ENCODE assay signal across 1 cellular context in the genomic region with DNA sequence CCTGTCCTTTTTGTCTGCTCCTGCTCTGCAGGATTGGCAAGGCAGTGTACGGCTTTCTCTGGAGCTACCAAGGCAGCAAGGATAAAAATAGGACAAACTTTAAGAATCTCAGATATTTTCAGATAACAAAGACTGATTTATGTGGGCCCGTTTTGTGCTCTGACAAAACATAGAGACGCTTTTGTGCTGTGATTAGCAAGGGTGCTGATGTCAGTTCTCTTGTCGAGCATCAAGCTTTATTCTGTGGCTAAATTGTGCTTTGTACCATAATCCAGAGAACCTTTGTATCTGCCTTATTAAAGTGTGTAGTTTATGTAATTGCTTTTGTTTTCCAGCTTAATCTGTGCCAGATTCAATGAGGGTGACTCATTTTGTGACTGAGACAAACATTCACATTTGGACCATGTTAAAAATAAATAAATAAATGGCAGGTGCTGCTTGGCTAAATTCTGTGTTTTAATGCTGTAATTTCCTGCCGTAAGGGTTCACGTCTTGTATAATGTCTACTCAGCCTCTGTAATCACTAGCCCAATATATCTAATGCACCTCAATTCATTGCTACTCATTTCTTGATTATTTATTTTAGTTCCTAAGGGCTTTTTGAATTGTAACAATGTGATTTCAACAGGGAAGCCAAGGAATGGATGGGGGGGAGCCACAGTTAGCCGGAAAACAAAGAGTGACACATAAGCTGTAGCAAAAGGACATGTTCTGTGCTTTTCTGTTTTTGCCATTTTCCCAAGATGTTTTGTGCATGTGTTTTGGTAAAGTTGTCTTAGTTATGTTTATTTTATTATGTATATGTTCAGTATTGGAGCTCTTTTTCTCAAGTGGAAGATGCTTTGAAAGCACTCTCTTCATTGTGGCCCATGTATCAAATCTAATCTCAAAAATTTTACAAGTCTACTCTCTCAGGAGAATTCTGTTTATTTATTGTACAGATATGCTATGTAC.
TF ChIP-seq lines count a peak whose summit lies in the region.

No MANE protein-coding gene starts in this region.

TF ChIP-seq in IMR-90, 13 proteins besides CTCF, POLR2A, EP300 and RAD21:
- TF ChIP-seq RCOR1 (IDR thresholded peaks at IDR 0.05; ENCODE audit: insufficient replicate concordance, low read length) = no peak
- TF ChIP-seq NFE2L2 (IDR thresholded peaks at IDR 0.05; ENCODE audit: low read depth, low read length) = no peak
- no peak for TF ChIP-seq FOS (IDR thresholded peaks at IDR 0.05; ENCODE audit: low read depth, low read length)
- no peak for TF ChIP-seq MXI1 (IDR thresholded peaks at IDR 0.05; ENCODE audit: borderline replicate concordance, low read depth, low read length)
- no peak for TF ChIP-seq CEBPB (IDR thresholded peaks at IDR 0.05; ENCODE audit: low read depth, low read length)
- TF ChIP-seq SMC3 (IDR thresholded peaks at IDR 0.05; ENCODE audit: low read depth, low read length) = no peak
- no peak for TF ChIP-seq MAFK (IDR thresholded peaks at IDR 0.05; ENCODE audit: low read depth, low read length)
- TF ChIP-seq, protein P1, sequence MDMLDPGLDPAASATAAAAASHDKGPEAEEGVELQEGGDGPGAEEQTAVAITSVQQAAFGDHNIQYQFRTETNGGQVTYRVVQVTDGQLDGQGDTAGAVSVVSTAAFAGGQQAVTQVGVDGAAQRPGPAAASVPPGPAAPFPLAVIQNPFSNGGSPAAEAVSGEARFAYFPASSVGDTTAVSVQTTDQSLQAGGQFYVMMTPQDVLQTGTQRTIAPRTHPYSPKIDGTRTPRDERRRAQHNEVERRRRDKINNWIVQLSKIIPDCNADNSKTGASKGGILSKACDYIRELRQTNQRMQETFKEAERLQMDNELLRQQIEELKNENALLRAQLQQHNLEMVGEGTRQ (IDR thresholded peaks at IDR 0.05; ENCODE audit: low read depth, low read length) = no peak
- TF ChIP-seq RFX5 (IDR thresholded peaks at IDR 0.05; ENCODE audit: low read depth, low read length) = no peak
- TF ChIP-seq BHLHE40 (IDR thresholded peaks at IDR 0.05; ENCODE audit: low read depth, low read length) = no peak
- TF ChIP-seq, protein P2, sequence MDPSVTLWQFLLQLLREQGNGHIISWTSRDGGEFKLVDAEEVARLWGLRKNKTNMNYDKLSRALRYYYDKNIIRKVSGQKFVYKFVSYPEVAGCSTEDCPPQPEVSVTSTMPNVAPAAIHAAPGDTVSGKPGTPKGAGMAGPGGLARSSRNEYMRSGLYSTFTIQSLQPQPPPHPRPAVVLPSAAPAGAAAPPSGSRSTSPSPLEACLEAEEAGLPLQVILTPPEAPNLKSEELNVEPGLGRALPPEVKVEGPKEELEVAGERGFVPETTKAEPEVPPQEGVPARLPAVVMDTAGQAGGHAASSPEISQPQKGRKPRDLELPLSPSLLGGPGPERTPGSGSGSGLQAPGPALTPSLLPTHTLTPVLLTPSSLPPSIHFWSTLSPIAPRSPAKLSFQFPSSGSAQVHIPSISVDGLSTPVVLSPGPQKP (IDR thresholded peaks at IDR 0.05; ENCODE audit: borderline replicate concordance, low read depth, low read length) = no peak
- TF ChIP-seq CHD1 (IDR thresholded peaks at IDR 0.05; ENCODE audit: low read depth, low read length) = no peak
- TF ChIP-seq MAZ (IDR thresholded peaks at IDR 0.05; ENCODE audit: borderline replicate concordance, low read depth, low read length) = no peak
